Comparison of ENCODE assay signal across 8 cellular contexts in the genomic region with DNA sequence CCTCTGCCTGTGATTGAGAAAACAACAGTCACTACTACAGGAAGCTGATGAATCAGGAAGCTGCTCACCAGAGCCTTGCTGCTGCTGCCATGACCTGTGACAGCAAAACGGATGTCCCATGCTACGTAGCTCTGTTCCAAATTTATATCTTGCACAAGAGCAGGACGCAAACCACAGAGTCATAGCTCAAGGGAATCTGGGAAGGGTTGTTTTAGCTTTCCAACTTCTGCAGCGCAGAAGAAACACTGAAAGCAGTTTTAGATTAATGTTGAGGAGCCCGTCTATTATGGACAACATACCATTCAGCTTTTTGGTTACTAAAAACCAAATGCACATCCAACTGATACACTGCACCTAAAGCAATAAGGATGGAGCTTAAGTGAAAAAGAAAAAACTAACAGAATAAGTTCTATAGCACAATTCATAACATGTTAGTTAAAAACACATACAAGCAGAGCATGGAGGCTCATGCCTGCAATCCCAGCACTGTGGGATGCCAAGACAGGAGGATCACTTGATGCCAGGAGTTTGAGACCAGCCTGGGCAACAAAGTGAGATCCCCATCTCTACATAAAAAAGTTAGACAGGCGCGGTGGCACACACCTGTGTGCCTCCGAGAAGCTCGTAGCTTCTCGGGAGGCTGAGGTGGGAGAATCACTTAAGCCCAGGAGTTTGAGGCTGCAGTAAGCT. TPM values are rescaled to one million over a fixed set of nuclear protein-coding genes. Genes with fewer than 3 reads are reported as not detected.
DNase-seq lines count a peak whose midpoint lies in the region; ATAC-seq and TF ChIP-seq lines count a peak whose summit lies in the region.

No MANE protein-coding gene starts in this region.

- peaks cover 2% of the 10 kb centered on the region for H3K9me3 Mint-ChIP-seq in CD8-positive, alpha-beta T cell
- no peaks in the 10 kb centered on the region for H3K9me3 Mint-ChIP-seq in osteocyte (ENCODE audit: unreplicated experiment)

- CTCF ChIA-PET in CD8-positive, alpha-beta T cell (lab: Charles Lee) = interaction anchor here (0.8 to 3.5 kb wide), 7 partner anchors 11 to 139 kb away, joined by 3 to 14 read pairs (median 3); no protein-coding TSS in a partner anchor

- no peak for TF ChIP-seq CTCF in CD8-positive, alpha-beta T cell (IDR thresholded peaks at IDR 0.05)
- TF ChIP-seq CTCF in NB4 (IDR thresholded peaks at IDR 0.05; ENCODE audit: low read depth, low read length) (no peak), fibroblast of villous mesenchyme (IDR thresholded peaks at IDR 0.05; ENCODE audit: insufficient read depth, low read depth, low read length) (no peak), osteocyte (IDR thresholded peaks at IDR 0.05) (no peak)

- H3K9me3 ChIP-seq in CD8-positive, alpha-beta T cell (ENCODE audit: low read length) = no peaks in the 10 kb centered on the region

- H3K27me3 ChIP-seq in CD8-positive, alpha-beta T cell (ENCODE audit: insufficient read depth, low read length) = no peaks in the 10 kb centered on the region

- TF ChIP-seq POLR2A in NB4 (IDR thresholded peaks at IDR 0.05; ENCODE audit: extremely low read depth, insufficient read length) = peak; percentile 41

- no peak overlapping the region for H3K4me3 ChIP-seq in CD8-positive, alpha-beta T cell (ENCODE audit: low read depth, low read length)
- peak overlapping the region; percentile 3 for H3K4me3 ChIP-seq in NB4 (ENCODE audit: low read depth, low read length)
- H3K4me3 ChIP-seq in fibroblast of villous mesenchyme (ENCODE audit: low read depth, low read length) = no peak overlapping the region

- no peaks in the 10 kb centered on the region for H3K36me3 ChIP-seq in CD8-positive, alpha-beta T cell (ENCODE audit: insufficient read depth, low read length)

- ATAC-seq in CD8-positive, alpha-beta T cell = peak; percentile 97
- ATAC-seq in GM21717 (IDR thresholded peaks at IDR 0.05; ENCODE audit: unreplicated experiment) = no peak
- no peak for ATAC-seq in HG02981 (IDR thresholded peaks at IDR 0.05; ENCODE audit: unreplicated experiment)

- no peaks in the 10 kb centered on the region for H3K36me3 Mint-ChIP-seq in CD8-positive, alpha-beta T cell
- H3K36me3 Mint-ChIP-seq in osteocyte (ENCODE audit: unreplicated experiment) = no peaks in the 10 kb centered on the region

- peaks cover 15% of the 10 kb centered on the region for H3K4me1 Mint-ChIP-seq in CD8-positive, alpha-beta T cell (ENCODE audit: low read depth)
- H3K4me1 Mint-ChIP-seq in osteocyte (ENCODE audit: unreplicated experiment) = peaks cover 8% of the 10 kb centered on the region

- H3K27ac ChIP-seq in CD8-positive, alpha-beta T cell (ENCODE audit: low read depth, low read length) = no peak overlapping the region

- intact Hi-C loops in CD8-positive, alpha-beta T cell (cut with DNase I, micrococcal nuclease) = loop anchor here in 1 of 2 experiments (5.0 kb wide), 2 partner anchors 36 to 64 kb away; no protein-coding TSS in a partner anchor

- H3K4me1 ChIP-seq in CD8-positive, alpha-beta T cell (ENCODE audit: insufficient read depth, low read length) = peaks cover 8% of the 10 kb centered on the region

- peak overlapping the region; percentile 55 for H3K4me3 Mint-ChIP-seq in CD8-positive, alpha-beta T cell
- no peak overlapping the region for H3K4me3 Mint-ChIP-seq in osteocyte (ENCODE audit: unreplicated experiment)

- DNase-seq in CD8-positive, alpha-beta T cell = peak; percentile 8 to 73 (median 44)
- DNase-seq in NB4 (ENCODE audit: low read depth) (peak; percentile 92), fibroblast of villous mesenchyme (ENCODE audit: low read depth) (peak; percentile 96), osteocyte (ENCODE audit: extremely low spot score, unreplicated experiment) (no peak), NCI-H1694 treated with DMSO at 0.1 percent for 48 hours (lab: John Stamatoyannopoulos, UW) (no peak)
- peak; percentile 43 to 55 for DNase-seq in activated T-cell treated with anti-CD3 and anti-CD28 coated beads, Interleukin-2, amount 50 U/mL, for 48 hours

- POLR2A ChIA-PET in CD8-positive, alpha-beta T cell (lab: Charles Lee) = interaction anchor here (0.6 to 2.6 kb wide), 7 partner anchors 11 to 184 kb away, joined by 3 to 17 read pairs (median 5); partner anchors contain the start of gene ATG101

- H3K27me3 Mint-ChIP-seq in CD8-positive, alpha-beta T cell (ENCODE audit: low read depth) = no peaks in the 10 kb centered on the region
- H3K27me3 Mint-ChIP-seq in osteocyte (ENCODE audit: unreplicated experiment) = no peaks in the 10 kb centered on the region

- peak overlapping the region; percentile 91 for H3K27ac Mint-ChIP-seq in CD8-positive, alpha-beta T cell
- peak overlapping the region; percentile 78 for H3K27ac Mint-ChIP-seq in osteocyte (ENCODE audit: unreplicated experiment)

RNA-seq across cellular contexts. Expression of gene ANKRD33, which starts 1.7 kb away (rescaled TPM):
- total RNA-seq in CD8-positive, alpha-beta T cell = not detected
- total RNA-seq in fibroblast of villous mesenchyme (not detected in 2 replicates), osteocyte (not detected in 2 replicates)

RNA-seq across cellular contexts. Expression of gene ACVRL1, which starts 21.1 kb away (rescaled TPM):
- not detected for total RNA-seq in CD8-positive, alpha-beta T cell
- total RNA-seq in fibroblast of villous mesenchyme (10.8 and 18.0 TPM in 2 replicates), osteocyte (not detected in 2 replicates)

RNA-seq across cellular contexts. Expression of gene FIGNL2, which starts 37.6 kb away (rescaled TPM):
- total RNA-seq in CD8-positive, alpha-beta T cell = 1 to 10 TPM; 1.5 to 1.9 TPM
- under 0.01 and 0.32 TPM in 2 replicates for total RNA-seq in fibroblast of villous mesenchyme
- 0.08 TPM in 2 replicates for total RNA-seq in osteocyte

Comparison
In these comparisons a context has a peak if more than half of its experiments do, and no peak if none do; other contexts are left out.
1. DNase-seq: peak in CD8-positive, alpha-beta T cell (7 of 7), NB4 (single experiment), activated T-cell treated with anti-CD3 and anti-CD28 coated beads, Interleukin-2, amount 50 U/mL, for 48 hours (2 of 2) and fibroblast of villous mesenchyme (single experiment); none in osteocyte (single experiment) and NCI-H1694 treated with DMSO at 0.1 percent for 48 hours (single experiment).
2. RNA of gene ACVRL1, which starts 21.1 kb away (total RNA-seq): 10.8 to 18.0 TPM in fibroblast of villous mesenchyme; not detected in CD8-positive, alpha-beta T cell and not detected in osteocyte; every median in the first group is over 10 times any median in the second.